1 cellular context compared by ENCODE assay signal in genomic region chr16:70740174-70740918, GRCh38.
TF ChIP-seq lines count a peak whose summit lies in the region.

No MANE protein-coding gene starts in this region.

TF ChIP-seq in HepG2, 621 proteins besides CTCF, POLR2A, EP300 and RAD21 (continues in another document):
- no peak for TF ChIP-seq ZBTB7B (CRISPR knock-in tag; IDR thresholded peaks at IDR 0.05)
- TF ChIP-seq HHEX (CRISPR knock-in tag; IDR thresholded peaks at IDR 0.05): no peak
- TF ChIP-seq RBM39 (IDR thresholded peaks at IDR 0.05; ENCODE audit: low read depth, low read length, poor library complexity, severe bottlenecking): no peak
- no peak for TF ChIP-seq ISX (CRISPR knock-in tag; conservative IDR thresholded peaks at IDR 0.05)
- no peak for TF ChIP-seq ZNF569 (CRISPR knock-in tag; IDR thresholded peaks at IDR 0.05; ENCODE audit: borderline replicate concordance)
- TF ChIP-seq EHMT2 (IDR thresholded peaks at IDR 0.05; ENCODE audit: borderline replicate concordance, low read depth, low read length): no peak
- no peak for TF ChIP-seq ZSCAN25 (CRISPR knock-in tag; IDR thresholded peaks at IDR 0.05)
- no peak for TF ChIP-seq MIER2 (CRISPR knock-in tag; IDR thresholded peaks at IDR 0.05)
- TF ChIP-seq WIZ (CRISPR knock-in tag; IDR thresholded peaks at IDR 0.05): no peak
- TF ChIP-seq NR2F6 (IDR thresholded peaks at IDR 0.05): peak; percentile 59; the same call in 1 of the 2 replicates
- TF ChIP-seq NR2F6 (CRISPR knock-in tag; IDR thresholded peaks at IDR 0.05): 0 out of 2 replicates have a peak, but pooled peaks have one; percentile 37
- TF ChIP-seq POLR2AphosphoS2 (IDR thresholded peaks at IDR 0.05; ENCODE audit: low read depth, low read length): no peak
- peak; percentile 55; the same call in 1 of the 2 replicates for TF ChIP-seq NR2C2 (CRISPR knock-in tag; IDR thresholded peaks at IDR 0.05; ENCODE audit: borderline replicate concordance)
- TF ChIP-seq MEIS2 (CRISPR knock-in tag; IDR thresholded peaks at IDR 0.05): no peak
- no peak for TF ChIP-seq ZMAT3 (CRISPR knock-in tag; conservative IDR thresholded peaks at IDR 0.05)
- TF ChIP-seq NFE2 (CRISPR knock-in tag; IDR thresholded peaks at IDR 0.05): no peak
- TF ChIP-seq NRL (CRISPR knock-in tag; IDR thresholded peaks at IDR 0.05; ENCODE audit: borderline replicate concordance): peak; percentile 19; the same call in 1 of the 2 replicates
- TF ChIP-seq ZNF503 (CRISPR knock-in tag; IDR thresholded peaks at IDR 0.05): no peak
- TF ChIP-seq, protein P1, sequence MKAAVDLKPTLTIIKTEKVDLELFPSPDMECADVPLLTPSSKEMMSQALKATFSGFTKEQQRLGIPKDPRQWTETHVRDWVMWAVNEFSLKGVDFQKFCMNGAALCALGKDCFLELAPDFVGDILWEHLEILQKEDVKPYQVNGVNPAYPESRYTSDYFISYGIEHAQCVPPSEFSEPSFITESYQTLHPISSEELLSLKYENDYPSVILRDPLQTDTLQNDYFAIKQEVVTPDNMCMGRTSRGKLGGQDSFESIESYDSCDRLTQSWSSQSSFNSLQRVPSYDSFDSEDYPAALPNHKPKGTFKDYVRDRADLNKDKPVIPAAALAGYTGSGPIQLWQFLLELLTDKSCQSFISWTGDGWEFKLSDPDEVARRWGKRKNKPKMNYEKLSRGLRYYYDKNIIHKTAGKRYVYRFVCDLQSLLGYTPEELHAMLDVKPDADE (CRISPR knock-in tag; IDR thresholded peaks at IDR 0.05): no peak
- TF ChIP-seq JARID2 (CRISPR knock-in tag; IDR thresholded peaks at IDR 0.05; ENCODE audit: insufficient replicate concordance): no peak
- TF ChIP-seq ZNF501 (CRISPR knock-in tag; IDR thresholded peaks at IDR 0.05): 0 out of 2 replicates have a peak, but pooled peaks have one; percentile 17
- TF ChIP-seq ZNF660 (CRISPR knock-in tag; IDR thresholded peaks at IDR 0.05; ENCODE audit: borderline replicate concordance, low read depth): no peak
- TF ChIP-seq PHF21A (CRISPR knock-in tag; IDR thresholded peaks at IDR 0.05): 0 out of 2 replicates have a peak, but pooled peaks have one; percentile 34
- no peak for TF ChIP-seq CBX2 (IDR thresholded peaks at IDR 0.05; ENCODE audit: low read depth, low read length)
- TF ChIP-seq CBX2 (CRISPR knock-in tag; IDR thresholded peaks at IDR 0.05; ENCODE audit: low read depth): no peak
- TF ChIP-seq DNMT3B (CRISPR knock-in tag; conservative IDR thresholded peaks at IDR 0.05): no peak
- TF ChIP-seq CC2D1A (CRISPR knock-in tag; IDR thresholded peaks at IDR 0.05): no peak
- TF ChIP-seq KDM5B (CRISPR knock-in tag; IDR thresholded peaks at IDR 0.05; ENCODE audit: borderline replicate concordance): peak; percentile 52; the same call in 1 of the 2 replicates
- TF ChIP-seq KIAA2018 (CRISPR knock-in tag; IDR thresholded peaks at IDR 0.05; ENCODE audit: borderline replicate concordance): no peak
- 0 out of 2 replicates have a peak, but pooled peaks have one; percentile 36 for TF ChIP-seq ZNF136 (CRISPR knock-in tag; IDR thresholded peaks at IDR 0.05; ENCODE audit: low read depth)
- no peak for TF ChIP-seq NFRKB (IDR thresholded peaks at IDR 0.05)
- no peak for TF ChIP-seq BRF2 (CRISPR knock-in tag; IDR thresholded peaks at IDR 0.05)
- TF ChIP-seq HIVEP1 (CRISPR knock-in tag; IDR thresholded peaks at IDR 0.05): 0 out of 2 replicates have a peak, but pooled peaks have one; percentile 9
- no peak for TF ChIP-seq ZKSCAN8 (CRISPR knock-in tag; IDR thresholded peaks at IDR 0.05; ENCODE audit: borderline replicate concordance)
- no peak for TF ChIP-seq ATF1 (CRISPR knock-in tag; IDR thresholded peaks at IDR 0.05)
- no peak for TF ChIP-seq CREB1 (IDR thresholded peaks at IDR 0.05)
- TF ChIP-seq CREB1 (CRISPR knock-in tag; IDR thresholded peaks at IDR 0.05): no peak
- TF ChIP-seq, protein P2, sequence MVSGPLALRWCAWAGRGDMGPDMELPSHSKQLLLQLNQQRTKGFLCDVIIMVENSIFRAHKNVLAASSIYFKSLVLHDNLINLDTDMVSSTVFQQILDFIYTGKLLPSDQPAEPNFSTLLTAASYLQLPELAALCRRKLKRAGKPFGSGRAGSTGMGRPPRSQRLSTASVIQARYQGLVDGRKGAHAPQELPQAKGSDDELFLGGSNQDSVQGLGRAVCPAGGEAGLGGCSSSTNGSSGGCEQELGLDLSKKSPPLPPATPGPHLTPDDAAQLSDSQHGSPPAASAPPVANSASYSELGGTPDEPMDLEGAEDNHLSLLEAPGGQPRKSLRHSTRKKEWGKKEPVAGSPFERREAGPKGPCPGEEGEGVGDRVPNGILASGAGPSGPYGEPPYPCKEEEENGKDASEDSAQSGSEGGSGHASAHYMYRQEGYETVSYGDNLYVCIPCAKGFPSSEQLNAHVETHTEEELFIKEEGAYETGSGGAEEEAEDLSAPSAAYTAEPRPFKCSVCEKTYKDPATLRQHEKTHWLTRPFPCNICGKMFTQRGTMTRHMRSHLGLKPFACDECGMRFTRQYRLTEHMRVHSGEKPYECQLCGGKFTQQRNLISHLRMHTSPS (CRISPR knock-in tag; IDR thresholded peaks at IDR 0.05; ENCODE audit: low read depth): no peak
- TF ChIP-seq ZNF451 (CRISPR knock-in tag; IDR thresholded peaks at IDR 0.05): 0 out of 2 replicates have a peak, but pooled peaks have one; percentile 14
- no peak for TF ChIP-seq RELA (CRISPR knock-in tag; IDR thresholded peaks at IDR 0.05)
- TF ChIP-seq RFXAP (CRISPR knock-in tag; IDR thresholded peaks at IDR 0.05; ENCODE audit: borderline replicate concordance): no peak
- 0 out of 2 replicates have a peak, but pooled peaks have one; percentile 18 for TF ChIP-seq TCF7 (IDR thresholded peaks at IDR 0.05; ENCODE audit: low read depth)
- TF ChIP-seq SNAPC4 (CRISPR knock-in tag; IDR thresholded peaks at IDR 0.05): no peak
